13 cellular contexts compared by ENCODE assay signal in genomic region chrX:15856580-15856979, GRCh38. TPM values are rescaled to one million over a fixed set of nuclear protein-coding genes. Genes with fewer than 3 reads are reported as not detected.
DNase-seq lines count a peak whose midpoint lies in the region; ATAC-seq and TF ChIP-seq lines count a peak whose summit lies in the region.
"Had no signal": no experiment of that assay in that cellular context is flagged by ENCODE, and none has a peak within 500 bp of the region (broad histone marks: within the 10 kb centered on the region; RNA-seq: fewer than 3 reads in every experiment).

No MANE protein-coding gene starts in this region.

- TF ChIP-seq POLR2A in uterus (IDR thresholded peaks at IDR 0.05), result no peak

- intact Hi-C loops in natural killer cell (cut with micrococcal nuclease), result loop anchor here (10.0 kb wide), 1 partner anchor 982 kb away; the partner anchor contains the start of genes FANCB and MOSPD2
- intact Hi-C loops in PC-9 (cut with micrococcal nuclease; ENCODE audit: unreplicated experiment), result no loop called here
- intact Hi-C loops in lower lobe of right lung (cut with DNase I), result no loop called here
- intact Hi-C loops in uterus (cut with DNase I; ENCODE audit: low total_unique reads), result no loop called here

- CTCF ChIA-PET in PC-9 (lab: Charles Lee) (no interaction called here), GM10248 (lab: Yijun Ruan, JAX) (no interaction called here)

- BruUV-seq in PC-9 (replicated peaks; lab: Mats Ljungman, UMichigan), result no TSS peak

- H3K4me1 Mint-ChIP-seq in natural killer cell treated with Interleukin-12 subunit alpha and Interleukin-12 subunit beta and Interleukin-15 and Interleukin-18, amount 100 ng/mL, for 72 hours (ENCODE audit: low read depth in 2 of 2), result peaks cover 6 to 13% of the 10 kb centered on the region in 2 donors
- H3K4me1 Mint-ChIP-seq in natural killer cell, result peaks cover 6 to 12% of the 10 kb centered on the region in 2 donors

- H3K27me3 ChIP-seq in PC-9 (ENCODE audit: insufficient read depth, low read depth), result no peaks in the 10 kb centered on the region
- H3K27me3 ChIP-seq in lower lobe of right lung (ENCODE audit: low read depth), result no peaks in the 10 kb centered on the region
- no peaks in the 10 kb centered on the region for H3K27me3 ChIP-seq in uterus
- H3K27me3 ChIP-seq: ascending aorta, SJSA1 had no signal

- no peak for DNase-seq in natural killer cell treated with Interleukin-12 subunit alpha and Interleukin-12 subunit beta and Interleukin-15 and Interleukin-18, amount 100 ng/mL, for 72 hours (ENCODE audit: low spot score)
- no peak for DNase-seq in natural killer cell
- no peak for DNase-seq in PC-9
- no peak for DNase-seq in lower lobe of right lung
- no peak for DNase-seq in uterus
- no peak for DNase-seq in GM10248 (ENCODE audit: extremely low spot score)
- no peak for DNase-seq in AML-193 (lab: John Stamatoyannopoulos, UW)
- DNase-seq: activated CD8-positive, alpha-beta memory T cell treated with anti-CD3 and anti-CD28 coated beads for 24 hours; posterior cingulate gyrus had no signal

- H3K9me3 Mint-ChIP-seq in natural killer cell treated with Interleukin-12 subunit alpha and Interleukin-12 subunit beta and Interleukin-15 and Interleukin-18, amount 100 ng/mL, for 72 hours, result no peaks in the 10 kb centered on the region
- H3K9me3 Mint-ChIP-seq in natural killer cell, result no peaks in the 10 kb centered on the region

- TF ChIP-seq CTCF in natural killer cell (IDR thresholded peaks at IDR 0.05), result no peak
- no peak for TF ChIP-seq CTCF in PC-9 (conservative IDR thresholded peaks at IDR 0.05)
- no peak for TF ChIP-seq CTCF in lower lobe of right lung (IDR thresholded peaks at IDR 0.05)
- TF ChIP-seq CTCF in uterus (IDR thresholded peaks at IDR 0.05), result no peak
- TF ChIP-seq CTCF in GM10248 (IDR thresholded peaks at IDR 0.05; ENCODE audit: control extremely low read depth, extremely low read depth, low read depth, missing control alignments), result no peak

- peak overlapping the region; percentile 30 for H3K4me3 Mint-ChIP-seq in natural killer cell treated with Interleukin-12 subunit alpha and Interleukin-12 subunit beta and Interleukin-15 and Interleukin-18, amount 100 ng/mL, for 72 hours
- no peak overlapping the region for H3K4me3 Mint-ChIP-seq in natural killer cell

- peaks cover 0 to 10% of the 10 kb centered on the region in 2 donors for H3K27me3 Mint-ChIP-seq in natural killer cell treated with Interleukin-12 subunit alpha and Interleukin-12 subunit beta and Interleukin-15 and Interleukin-18, amount 100 ng/mL, for 72 hours
- peaks cover 0 to 22% of the 10 kb centered on the region in 2 donors for H3K27me3 Mint-ChIP-seq in natural killer cell (ENCODE audit: low read depth in 2 of 2)

- POLR2A ChIA-PET in PC-9 (lab: Charles Lee; ENCODE audit: unreplicated experiment), result no interaction called here
- POLR2A ChIA-PET in GM10248 (lab: Yijun Ruan, JAX), result no interaction called here

- no peak overlapping the region for H2AFZ ChIP-seq in PC-9

- H3K79me2 ChIP-seq in PC-9 (ENCODE audit: low read depth), result no peaks in the 10 kb centered on the region

- no peaks in the 10 kb centered on the region for H3K36me3 Mint-ChIP-seq in natural killer cell treated with Interleukin-12 subunit alpha and Interleukin-12 subunit beta and Interleukin-15 and Interleukin-18, amount 100 ng/mL, for 72 hours
- peaks cover under 1% of the 10 kb centered on the region for H3K36me3 Mint-ChIP-seq in natural killer cell

- peak overlapping the region; percentile 84 for H3K4me2 ChIP-seq in PC-9

- H3K4me3 ChIP-seq in PC-9, result no peak overlapping the region
- H3K4me3 ChIP-seq in lower lobe of right lung, result no peak overlapping the region
- no peak overlapping the region for H3K4me3 ChIP-seq in uterus
- H3K4me3 ChIP-seq: SJSA1 had no signal

- H3K9me3 ChIP-seq in PC-9 (ENCODE audit: insufficient read depth, low read depth) (no peaks in the 10 kb centered on the region), lower lobe of right lung (no peaks in the 10 kb centered on the region), uterus (no peaks in the 10 kb centered on the region)
- H3K9me3 ChIP-seq: ascending aorta, SJSA1 had no signal

- H3K36me3 ChIP-seq in PC-9 (ENCODE audit: low read depth) (no peaks in the 10 kb centered on the region), lower lobe of right lung (no peaks in the 10 kb centered on the region), uterus (no peaks in the 10 kb centered on the region)
- H3K36me3 ChIP-seq: ascending aorta had no signal

- H3K4me1 ChIP-seq in PC-9 (replicated peaks; ENCODE audit: insufficient read depth) (peaks cover 7% of the 10 kb centered on the region; the same call in 1 of the 2 replicates), lower lobe of right lung (no peaks in the 10 kb centered on the region), uterus (peaks cover 0 to 4% of the 10 kb centered on the region in 2 donors)

- H4K20me1 ChIP-seq in PC-9 (ENCODE audit: insufficient read depth), result no peaks in the 10 kb centered on the region

- no peak for ATAC-seq in natural killer cell treated with Interleukin-12 subunit alpha and Interleukin-12 subunit beta and Interleukin-15 and Interleukin-18, amount 100 ng/mL, for 72 hours
- ATAC-seq in natural killer cell (no peak), lower lobe of right lung (no peak), HG02610 (IDR thresholded peaks at IDR 0.05; ENCODE audit: unreplicated experiment) (no peak)

- peaks cover 9% of the 10 kb centered on the region; the same call in 1 of the 2 replicates for H3F3A ChIP-seq in PC-9 (ENCODE audit: insufficient read depth, low read depth)

- no peaks in the 10 kb centered on the region for H3K9me2 ChIP-seq in PC-9 (ENCODE audit: insufficient read depth)

- peak overlapping the region in 1 of 2 donors; percentile 17 for H3K27ac Mint-ChIP-seq in natural killer cell treated with Interleukin-12 subunit alpha and Interleukin-12 subunit beta and Interleukin-15 and Interleukin-18, amount 100 ng/mL, for 72 hours
- no peak overlapping the region for H3K27ac Mint-ChIP-seq in natural killer cell

- H3K27ac ChIP-seq in PC-9 (no peak overlapping the region), lower lobe of right lung (peak overlapping the region; percentile 90), uterus (peak overlapping the region; percentile 2 to 86)
- H3K27ac ChIP-seq: C4-2B, SJSA1 had no signal

RNA-seq across cellular contexts. Expression of gene AP1S2, which starts 2.0 kb away (rescaled TPM):
- total RNA-seq in natural killer cell treated with Interleukin-12 subunit alpha and Interleukin-12 subunit beta and Interleukin-15 and Interleukin-18, amount 100 ng/mL, for 72 hours, result 10 to 100 TPM; 26.7 to 35.8 TPM
- total RNA-seq in natural killer cell (10 to 100 TPM; 21.0 to 30.8 (median 25.9) TPM), PC-9 (2021) (10.6 and 14.2 TPM in 2 replicates), lower lobe of right lung (38.5 TPM), uterus (100 to 1,000 TPM in 1 of 4 donors, 10 to 100 TPM in 3; 64.7 to 112 (median 73.9) TPM)
